Comparison of ENCODE assay signal across 15 cellular contexts in the genomic region with DNA sequence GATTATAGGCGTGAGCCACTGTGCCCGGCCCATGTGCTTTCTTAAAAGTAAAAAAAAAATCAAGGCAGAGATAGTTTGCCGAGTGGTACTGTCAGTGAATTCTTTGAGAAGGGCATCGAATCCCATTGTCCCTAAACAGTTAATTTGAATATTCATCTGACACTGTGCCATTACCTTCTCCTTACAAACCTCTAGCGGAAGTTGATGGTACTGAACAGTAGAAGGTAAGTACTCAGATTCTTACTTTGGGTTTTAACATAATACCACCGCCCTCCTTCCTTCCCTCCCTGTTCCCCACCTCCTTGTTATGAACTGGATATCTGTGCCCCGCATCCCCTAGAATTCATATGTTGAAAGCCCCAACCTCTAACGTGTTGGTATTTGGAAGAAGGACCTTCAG. TPM values are rescaled to one million over a fixed set of nuclear protein-coding genes. Genes with fewer than 3 reads are reported as not detected.
DNase-seq lines count a peak whose midpoint lies in the region; ATAC-seq, FAIRE-seq and TF ChIP-seq lines count a peak whose summit lies in the region.
"Had no signal": no experiment of that assay in that cellular context is flagged by ENCODE, and none has a peak within 500 bp of the region (broad histone marks: within the 10 kb centered on the region; RNA-seq: fewer than 3 reads in every experiment).

No MANE protein-coding gene starts in this region.

- H3K4me1 ChIP-seq in Karpas-422 (ENCODE audit: low read length) (0 out of 2 replicates have a peak, but pooled peaks cover 3% of the 10 kb centered on the region), GM12878 (ENCODE audit: control insufficient read depth, insufficient read depth, low read length) (no peaks in the 10 kb centered on the region; the same call in 1 of the 2 replicates), subcutaneous abdominal adipose tissue (ENCODE audit: control insufficient read depth in 5 of 5, insufficient read depth in 5 of 5, low read length in 5 of 5) (peaks cover 4 to 39% (median 10%) of the 10 kb centered on the region in 5 donors)

- no peak overlapping the region for H3K27ac ChIP-seq in Karpas-422 (ENCODE audit: low read length)
- H3K27ac ChIP-seq in GM12878 (ENCODE audit: control insufficient read depth, insufficient read depth) = no peak overlapping the region
- peak overlapping the region; percentile 62 for H3K27ac ChIP-seq in subcutaneous abdominal adipose tissue (ENCODE audit: low read depth, low read length)
- H3K27ac ChIP-seq: BLaER1, GM23248 had no signal

- ATAC-seq in GM12878 = 0 out of 3 replicates have a peak, but pooled peaks have one; percentile 47
- no peak for ATAC-seq in GM18868 (IDR thresholded peaks at IDR 0.05; ENCODE audit: unreplicated experiment)
- ATAC-seq in GM21447 (IDR thresholded peaks at IDR 0.05; ENCODE audit: unreplicated experiment) = no peak

- CTCF ChIA-PET in GM12878 (lab: Yijun Ruan, JAX) = interaction anchor here (0.6 kb wide), 1 partner anchor 141 kb away, joined by 3 read pairs; no protein-coding TSS in a partner anchor

- no peak overlapping the region for H3K9ac ChIP-seq in Karpas-422 (ENCODE audit: low read length)
- H3K9ac ChIP-seq in GM12878 (ENCODE audit: control insufficient read depth, insufficient read depth, low read length) = no peak overlapping the region
- peak overlapping the region in 1 of 5 donors; percentile 68 for H3K9ac ChIP-seq in subcutaneous abdominal adipose tissue (ENCODE audit: low read length in 5 of 5)
- H3K9ac ChIP-seq: BLaER1, GM23248 had no signal

- 49% methylated on average over 8 of the region's 8 CpGs for WGBS in GM12878 (ENCODE audit: insufficient coverage, insufficient replicate concordance, low lambda C conversion rate, missing lambda C conversion rate)

- BruUV-seq in GM12878 (replicated peaks; lab: Mats Ljungman, UMichigan) = no TSS peak

- no peak for TF ChIP-seq RAD21 in GM12878 (IDR thresholded peaks at IDR 0.05; ENCODE audit: insufficient read depth, low read depth, low read length)

- H2AFZ ChIP-seq in Karpas-422 (ENCODE audit: low read length) (no peak overlapping the region), GM12878 (ENCODE audit: control insufficient read depth, low read depth, low read length) (no peak overlapping the region)
- H2AFZ ChIP-seq: GM23248 had no signal

- TF ChIP-seq CTCF in GM12864 (IDR thresholded peaks at IDR 0.05; ENCODE audit: low read depth, low read length, missing control alignments) (peak; percentile 12), GM12878 (IDR thresholded peaks at IDR 0.05 in 2 of 3, conservative IDR thresholded peaks at IDR 0.05 in 1 of 3; ENCODE audit: control insufficient read depth in 2 of 3, extremely low read depth in 1 of 3, insufficient read depth in 1 of 3, low read depth in 3 of 3, low read length in 3 of 3) (0 out of 6 replicates have a peak, but pooled peaks of 1 of the 3 experiments have one; percentile 14)

- H4K20me1 ChIP-seq in Karpas-422 (ENCODE audit: insufficient read depth, low read depth, low read length) = no peaks in the 10 kb centered on the region
- H4K20me1 ChIP-seq in GM12878 (ENCODE audit: control insufficient read depth, insufficient read depth) = no peaks in the 10 kb centered on the region
- H4K20me1 ChIP-seq: BLaER1 had no signal

- H3K27me3 ChIP-seq in Karpas-422 (ENCODE audit: low read length) = no peaks in the 10 kb centered on the region
- peaks cover 0 to 2% of the 10 kb centered on the region in 2 experiments; a peak in 2 of 4 replicates for H3K27me3 ChIP-seq in GM12878 (replicated peaks in 1 of 2; ENCODE audit: control insufficient read depth in 2 of 2, insufficient read depth in 2 of 2, low read length in 1 of 2)
- H3K27me3 ChIP-seq in subcutaneous abdominal adipose tissue (ENCODE audit: control insufficient read depth in 5 of 5, insufficient read depth in 4 of 5, low read length in 5 of 5) = no peaks in the 10 kb centered on the region
- H3K27me3 ChIP-seq: BLaER1 had no signal

- intact Hi-C loops in GM12878 (cut with micrococcal nuclease; ENCODE audit: unreplicated experiment) = no loop called here

- H3K9me2 ChIP-seq in Karpas-422 (replicated peaks; ENCODE audit: insufficient read depth, low read length) = no peaks in the 10 kb centered on the region

- no peak overlapping the region for H3K4me3 ChIP-seq in GM12864 (ENCODE audit: low read depth, low read length)
- no peak overlapping the region for H3K4me3 ChIP-seq in Karpas-422 (ENCODE audit: low read length)
- no peak overlapping the region for H3K4me3 ChIP-seq in GM12878
- H3K4me3 ChIP-seq in subcutaneous abdominal adipose tissue (ENCODE audit: low read depth in 1 of 5, low read length in 5 of 5) = no peak overlapping the region
- H3K4me3 ChIP-seq: BLaER1, GM23248 had no signal

- SMC1A ChIA-PET in GM12878 (lab: Charles Lee; ENCODE audit: uncharacterized antibody, unreplicated experiment) = interaction anchor here (0.6 kb wide), 1 partner anchor 12 kb away, joined by 3 read pairs; no protein-coding TSS in a partner anchor

- POLR2A ChIA-PET in GM12878 (lab: Charles Lee) = no interaction called here

- TF ChIP-seq POLR2A in GM12878 (IDR thresholded peaks at IDR 0.05; ENCODE audit: low read depth, low read length) (no peak), GM12891 (IDR thresholded peaks at IDR 0.05; ENCODE audit: low read depth, low read length) (no peak)

- RAD21 ChIA-PET in GM12878 (lab: Charles Lee; ENCODE audit: unreplicated experiment) = interaction anchor here (1.0 kb wide), 1 partner anchor 225 kb away, joined by 4 read pairs; no protein-coding TSS in a partner anchor

- no peak for DNase-seq in GM12864 (ENCODE audit: low read depth)
- DNase-seq in Karpas-422 = peak; percentile 60
- no peak for DNase-seq in GM12878 (ENCODE audit: low read depth, low spot score)
- no peak for DNase-seq in GM12891 (ENCODE audit: insufficient read length, low spot score)
- DNase-seq: 8988T; AML-193; CD4-positive, CD25-positive, alpha-beta regulatory T cell; DMS53; GF-D8; H7 had no signal

- no peaks in the 10 kb centered on the region for H3K79me2 ChIP-seq in Karpas-422 (ENCODE audit: low read length)
- no peaks in the 10 kb centered on the region for H3K79me2 ChIP-seq in GM12878 (ENCODE audit: control insufficient read depth, insufficient read depth, low read length)

- H3K36me3 ChIP-seq in Karpas-422 (ENCODE audit: insufficient read depth, low read length) = no peaks in the 10 kb centered on the region
- H3K36me3 ChIP-seq in GM12878 (ENCODE audit: control insufficient read depth in 2 of 2, insufficient read depth in 2 of 2, low read length in 1 of 2) = no peaks in the 10 kb centered on the region
- H3K36me3 ChIP-seq in subcutaneous abdominal adipose tissue (ENCODE audit: control insufficient read depth in 5 of 5, insufficient read depth in 5 of 5, low read length in 5 of 5) = no peaks in the 10 kb centered on the region

- H3K9me3 ChIP-seq in Karpas-422 (ENCODE audit: low read length) (no peaks in the 10 kb centered on the region), GM12878 (replicated peaks; ENCODE audit: control insufficient read depth, insufficient read depth, low read length) (peaks cover 4% of the 10 kb centered on the region; the same call in 2 of the 3 replicates), subcutaneous abdominal adipose tissue (ENCODE audit: control insufficient read depth in 5 of 5, low read length in 5 of 5) (no peaks in the 10 kb centered on the region)

- in situ Hi-C loops in GM12878 (cut with MboI) = no loop called here

- FAIRE-seq in GM12878 (lab: Jason Lieb, UNC) (no peak), GM12891 (lab: Jason Lieb, UNC) (no peak)

- TF ChIP-seq EP300 in GM12878 (IDR thresholded peaks at IDR 0.05; ENCODE audit: borderline replicate concordance in 1 of 2, control insufficient read depth in 1 of 2, low read depth in 2 of 2, low read length in 2 of 2) = no peak

- H3K4me2 ChIP-seq in Karpas-422 (ENCODE audit: low read depth, low read length, poor library complexity, severe bottlenecking) = peak overlapping the region; percentile 19
- H3K4me2 ChIP-seq in GM12878 (ENCODE audit: control insufficient read depth, insufficient read depth) = no peak overlapping the region
- H3K4me2 ChIP-seq: BLaER1 had no signal

TF ChIP-seq in GM12878, 131 proteins besides CTCF, POLR2A, EP300 and RAD21 (continues in another document):
- TF ChIP-seq TCF7 (IDR thresholded peaks at IDR 0.05; ENCODE audit: borderline replicate concordance) (no peak), POLR2AphosphoS2 (IDR thresholded peaks at IDR 0.05; ENCODE audit: low read depth, low read length) (no peak), FOXM1 (IDR thresholded peaks at IDR 0.05; ENCODE audit: low read depth, low read length) (no peak), BRCA1 (IDR thresholded peaks at IDR 0.05; ENCODE audit: low read depth, low read length) (no peak)

TF ChIP-seq in GM12891, 5 proteins besides CTCF, POLR2A, EP300 and RAD21:
- TF ChIP-seq TAF1 (IDR thresholded peaks at IDR 0.05; ENCODE audit: low read depth, low read length) (no peak), SPI1 (IDR thresholded peaks at IDR 0.05; ENCODE audit: low read depth, low read length) (no peak), PAX5 (IDR thresholded peaks at IDR 0.05; ENCODE audit: insufficient read depth, low read length, severe bottlenecking) (no peak), POU2F2 (IDR thresholded peaks at IDR 0.05; ENCODE audit: low read depth, low read length) (no peak), POLR2AphosphoS5 (IDR thresholded peaks at IDR 0.05; ENCODE audit: low read depth, low read length) (no peak)

RNA-seq across cellular contexts. Expression of gene CLMP, which starts 58.2 kb away (rescaled TPM):
- not detected in 2 replicates for total RNA-seq in Karpas-422 (2014; rRNA removed; shearing (Covaris generic); ENCODE audit: low replicate concordance)
- 0.23 TPM in 1 of 2 replicates, not detected in the other for total RNA-seq in GM12878 (2013; cell fraction: nucleolus; rRNA removed)
- total RNA-seq in GM12878 (2014; rRNA removed) (0.22 TPM in 1 of 2 replicates, not detected in the other), GM12878 (2014; rRNA removed; fragmentation: Illumina TruSeq; extraction: Trizol) (0.05 TPM in 1 of 2 replicates, not detected in the other), GM12878 (2021) (0.19 and 0.21 TPM in 2 replicates)
- polyA plus RNA-seq in GM12878 (2011; ENCODE audit: low read depth) = not detected
- polyA plus RNA-seq in GM12878 (2011; rRNA removed) (not detected in 2 replicates), GM12878 (2014; fragmentation: Illumina TruSeq; extraction: Trizol) (not detected in 2 replicates), GM12878 (2014; fragmentation: Nextera tagmentation; extraction: Ambion mirVana) (under 1 TPM; 0.11 to 0.29 TPM), GM12878 (2014; rRNA removed) (0.01 and 0.03 TPM in 2 replicates), GM12878 (2016; fragmentation: Nextera tagmentation; extraction: Ambion mirVana) (under 1 TPM; 0.20 to 0.71 TPM)
- polyA plus RNA-seq in GM12878 (2011; cell fraction: cytosol; rRNA removed) = not detected in 2 replicates
- not detected in 2 replicates for polyA plus RNA-seq in GM12878 (2011; cell fraction: nucleus; rRNA removed)
- polyA plus RNA-seq in GM12878 (2012) = 0.06 TPM in 1 of 2 replicates, not detected in the other
- not detected in 2 replicates for polyA minus RNA-seq in GM12878 (2011; rRNA and poly(A)+ RNA removed)
- polyA minus RNA-seq in GM12878 (2011; cell fraction: cytosol; rRNA and poly(A)+ RNA removed) = 0.31 and 0.80 TPM in 2 replicates
- polyA minus RNA-seq in GM12878 (2011; cell fraction: nucleus; rRNA and poly(A)+ RNA removed) = not detected in 2 replicates
- not detected for polyA plus RNA-seq in GM12891 (2012; ENCODE audit: low read depth, missing spikeins)
